Comparison of ENCODE assay signal across 10 cellular contexts in genomic region chr6:163585932-163586437, GRCh38.
A peak's percentile ranks its signal among the peaks of the same experiment; 100 is the strongest.
DNase-seq lines count a peak whose midpoint lies in the region; ATAC-seq and TF ChIP-seq lines count a peak whose summit lies in the region.
"Had no signal": no experiment of that assay in that cellular context is flagged by ENCODE, and none has a peak within 500 bp of the region (broad histone marks: within the 10 kb centered on the region; RNA-seq: fewer than 3 reads in every experiment).

No MANE protein-coding gene starts in this region.

- H3K36me3 ChIP-seq in SJCRH30 = no peaks in the 10 kb centered on the region

- H3K27me3 ChIP-seq in SJCRH30 = no peaks in the 10 kb centered on the region

- no peaks in the 10 kb centered on the region for H3K4me1 Mint-ChIP-seq in T-helper 2 cell treated with Interferon-gamma antibody and Interleukin-4, amounts not matched to agents 5 μg/mL and 100 μg/mL, for 36 hours (ENCODE audit: low read depth)

- H3K4me3 Mint-ChIP-seq in T-helper 2 cell treated with Interferon-gamma antibody and Interleukin-4, amounts not matched to agents 5 μg/mL and 100 μg/mL, for 36 hours = no peak overlapping the region

- no peak overlapping the region for H3K27ac Mint-ChIP-seq in T-helper 2 cell treated with Interferon-gamma antibody and Interleukin-4, amounts not matched to agents 5 μg/mL and 100 μg/mL, for 36 hours

- H3K4me1 ChIP-seq in SJCRH30 = peaks cover 6% of the 10 kb centered on the region; the same call in 1 of the 2 replicates

- TF ChIP-seq CTCF in foreskin fibroblast (IDR thresholded peaks at IDR 0.05; ENCODE audit: low read depth, low read length) (no peak), retinal pigment epithelial cell (conservative IDR thresholded peaks at IDR 0.05; ENCODE audit: low read depth, low read length) (no peak)

- H3K4me3 ChIP-seq in SJCRH30 (no peak overlapping the region), foreskin fibroblast (ENCODE audit: low read depth in 1 of 2, low read length in 2 of 2) (no peak overlapping the region), retinal pigment epithelial cell (ENCODE audit: low read length) (no peak overlapping the region)
- H3K4me3 ChIP-seq: GM12878 had no signal

- H3K9me3 Mint-ChIP-seq in T-helper 2 cell treated with Interferon-gamma antibody and Interleukin-4, amounts not matched to agents 5 μg/mL and 100 μg/mL, for 36 hours = peaks cover 7% of the 10 kb centered on the region

- peaks cover 2% of the 10 kb centered on the region for H3K27me3 Mint-ChIP-seq in T-helper 2 cell treated with Interferon-gamma antibody and Interleukin-4, amounts not matched to agents 5 μg/mL and 100 μg/mL, for 36 hours (ENCODE audit: low read depth)

- DNase-seq in GM04504 (ENCODE audit: low read depth) (peak; percentile 70), SJCRH30 (peak; percentile 62 to 64), foreskin fibroblast (peak; percentile 90 to 93), retinal pigment epithelial cell (ENCODE audit: low read depth) (peak; percentile 43), mesenteric fat pad (ENCODE audit: low spot score) (no peak)
- no peak for DNase-seq in T-helper 2 cell treated with Interferon-gamma antibody and Interleukin-4, amounts not matched to agents 5 μg/mL and 100 μg/mL, for 36 hours (ENCODE audit: low spot score)
- DNase-seq: stimulated activated naive CD4-positive, alpha-beta T cell treated with Interleukin-2 at 50 U/mL for 16 hours had no signal

- H3K27ac ChIP-seq in SJCRH30 = no peak overlapping the region

- no peaks in the 10 kb centered on the region for H3K36me3 Mint-ChIP-seq in T-helper 2 cell treated with Interferon-gamma antibody and Interleukin-4, amounts not matched to agents 5 μg/mL and 100 μg/mL, for 36 hours (ENCODE audit: low read depth)

- ATAC-seq in HG03469 (IDR thresholded peaks at IDR 0.05; ENCODE audit: unreplicated experiment) (no peak), GM18511 (IDR thresholded peaks at IDR 0.05; ENCODE audit: unreplicated experiment) (no peak)
- ATAC-seq: GM12878 had no signal

- H3K9me3 ChIP-seq in SJCRH30 (replicated peaks) = no peaks in the 10 kb centered on the region

Comparison
In these comparisons a context has a peak if more than half of its experiments do, and no peak if none do; other contexts are left out.
1. DNase-seq: peak in GM04504 (single experiment), SJCRH30 (2 of 2), foreskin fibroblast (2 of 2) and retinal pigment epithelial cell (single experiment); none in mesenteric fat pad (single experiment) and T-helper 2 cell treated with Interferon-gamma antibody and Interleukin-4, amounts not matched to agents 5 μg/mL and 100 μg/mL, for 36 hours (single experiment).